26 cellular contexts compared by ENCODE assay signal in the genomic region with DNA sequence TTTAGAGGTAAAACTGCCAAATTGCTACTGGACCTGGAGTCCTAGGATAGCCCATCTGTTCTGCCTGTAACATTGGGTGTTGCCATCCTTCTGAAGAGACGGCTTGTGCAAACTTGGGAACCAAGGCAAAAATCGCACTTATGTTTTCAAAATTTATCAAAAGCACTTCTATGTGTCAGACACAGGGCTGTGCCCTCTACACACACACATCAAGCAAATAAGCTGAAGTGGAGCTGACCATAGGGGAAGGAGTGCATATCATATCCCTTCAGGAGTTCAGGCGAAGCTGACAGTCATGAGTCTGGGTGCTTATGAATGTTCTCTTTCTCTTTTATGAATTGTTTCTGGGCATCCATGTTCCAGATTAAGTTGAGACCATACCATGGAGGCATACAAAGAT.
"Had no signal": no experiment of that assay in that cellular context is flagged by ENCODE, and none has a peak within 500 bp of the region (broad histone marks: within the 10 kb centered on the region; RNA-seq: fewer than 3 reads in every experiment).

No MANE protein-coding gene starts in this region.

- H3K27ac ChIP-seq: colonic mucosa, epithelial cell of prostate, esophagus squamous epithelium, gastrocnemius medialis, heart right ventricle, lower lobe of right lung had no signal

- H3K9me3 ChIP-seq: colonic mucosa, esophagus squamous epithelium, gastrocnemius medialis, lower lobe of right lung, mucosa of descending colon had no signal

- H3K27me3 ChIP-seq: colonic mucosa, esophagus squamous epithelium, gastrocnemius medialis, heart right ventricle had no signal

- ATAC-seq: effector memory CD8-positive, alpha-beta T cell; esophagus mucosa; gastrocnemius medialis; heart right ventricle; left colon; left lobe of liver; left ventricle myocardium superior; lower lobe of right lung; mucosa of descending colon had no signal

- H3K36me3 ChIP-seq: colonic mucosa, esophagus squamous epithelium, gastrocnemius medialis, heart right ventricle, lower lobe of right lung had no signal

- DNase-seq: colonic mucosa; cortex of kidney; effector CD8-positive, alpha-beta T cell; effector memory CD8-positive, alpha-beta T cell; endodermal cell; erythroblast; esophagus squamous epithelium; foreskin fibroblast; foreskin melanocyte; gastrocnemius medialis; glutamatergic neuron; head of caudate nucleus; heart right ventricle; hippocampal formation; islet precursor cell; kidney; kidney glomerular epithelial cell; left colon; left ventricle myocardium superior; lower lobe of right lung; mesenchymal stem cell; mucosa of descending colon; naive B cell had no signal

- H3K4me3 ChIP-seq: colonic mucosa, esophagus squamous epithelium, gastrocnemius medialis, heart right ventricle, lower lobe of right lung, mucosa of descending colon had no signal

- H3K4me1 ChIP-seq: colonic mucosa, esophagus squamous epithelium, lower lobe of right lung had no signal
